In genomic region chr2:2831656-2832055, GRCh38 we compare ENCODE assay signal across 1 cellular context.
TF ChIP-seq lines count a peak whose summit lies in the region.

No MANE protein-coding gene starts in this region.

TF ChIP-seq in WTC11, 78 proteins besides CTCF, POLR2A, EP300 and RAD21 (continued from another document):
- TF ChIP-seq, protein P1, sequence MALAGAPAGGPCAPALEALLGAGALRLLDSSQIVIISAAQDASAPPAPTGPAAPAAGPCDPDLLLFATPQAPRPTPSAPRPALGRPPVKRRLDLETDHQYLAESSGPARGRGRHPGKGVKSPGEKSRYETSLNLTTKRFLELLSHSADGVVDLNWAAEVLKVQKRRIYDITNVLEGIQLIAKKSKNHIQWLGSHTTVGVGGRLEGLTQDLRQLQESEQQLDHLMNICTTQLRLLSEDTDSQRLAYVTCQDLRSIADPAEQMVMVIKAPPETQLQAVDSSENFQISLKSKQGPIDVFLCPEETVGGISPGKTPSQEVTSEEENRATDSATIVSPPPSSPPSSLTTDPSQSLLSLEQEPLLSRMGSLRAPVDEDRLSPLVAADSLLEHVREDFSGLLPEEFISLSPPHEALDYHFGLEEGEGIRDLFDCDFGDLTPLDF (CRISPR knock-in tag; IDR thresholded peaks at IDR 0.05), result no peak
- TF ChIP-seq OVOL2 (CRISPR knock-in tag; IDR thresholded peaks at IDR 0.05; ENCODE audit: borderline replicate concordance) (no peak), MAX (CRISPR knock-in tag; IDR thresholded peaks at IDR 0.05) (no peak)
- TF ChIP-seq, protein P2, sequence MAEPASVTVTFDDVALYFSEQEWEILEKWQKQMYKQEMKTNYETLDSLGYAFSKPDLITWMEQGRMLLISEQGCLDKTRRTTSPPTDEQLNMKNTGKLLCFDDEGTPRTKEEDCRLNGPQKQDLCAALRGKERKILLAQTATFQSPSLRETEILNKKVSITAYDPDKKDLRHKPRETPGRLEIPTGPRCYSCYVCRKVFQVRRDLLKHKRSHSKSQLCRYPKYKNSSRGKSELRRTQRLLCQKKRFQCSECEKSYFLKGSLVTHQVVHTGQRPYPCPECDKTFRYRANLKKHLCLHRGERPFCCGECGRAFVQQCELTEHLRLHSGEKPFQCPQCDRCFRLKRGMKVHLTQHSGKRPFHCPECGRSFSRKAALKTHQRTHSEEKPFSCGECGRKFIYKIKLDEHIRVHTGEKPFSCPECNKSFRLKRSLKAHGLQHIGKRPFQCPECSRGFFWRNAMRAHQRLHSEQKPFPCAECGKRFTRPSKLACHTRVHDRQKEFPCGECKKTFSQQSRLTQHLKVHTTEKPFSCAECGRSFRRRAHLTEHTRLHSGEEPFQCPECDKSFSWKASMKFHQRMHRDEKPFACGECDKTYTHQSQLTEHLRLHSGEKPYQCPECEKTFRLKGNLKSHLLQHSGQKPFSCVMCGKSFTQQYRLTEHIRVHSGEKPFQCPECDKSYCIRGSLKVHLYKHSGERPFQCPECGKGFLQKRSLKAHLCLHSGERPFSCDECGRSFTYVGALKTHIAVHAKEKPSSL (CRISPR knock-in tag; conservative IDR thresholded peaks at IDR 0.05), result no peak
